Comparison of ENCODE assay signal across 2 cellular contexts in genomic region chr14:70253547-70253946, GRCh38.
TF ChIP-seq lines count a peak whose summit lies in the region.

No MANE protein-coding gene starts in this region.

TF ChIP-seq in HEK293, 187 proteins besides CTCF, POLR2A, EP300 and RAD21:
- TF ChIP-seq ZNF146 (tag by site-specific recombination; IDR thresholded peaks at IDR 0.05) (peak; percentile 92), ZNF280D (tag by site-specific recombination; IDR thresholded peaks at IDR 0.05) (0 out of 2 replicates have a peak, but pooled peaks have one; percentile 25)

TF ChIP-seq in K562, 482 proteins besides CTCF, POLR2A, EP300 and RAD21:
- TF ChIP-seq KDM1A (IDR thresholded peaks at IDR 0.05) (0 out of 4 replicates have a peak, but pooled peaks of 1 of the 2 experiments have one; percentile 13), ZNF146 (CRISPR knock-in tag; IDR thresholded peaks at IDR 0.05; ENCODE audit: unreplicated experiment) (peak; percentile 60)
TF ChIP-seq in K562: peak in this region for 2; not testable (repeated sequence) for 480.
